ENCODE assay signal across 17 cellular contexts in the genomic region with DNA sequence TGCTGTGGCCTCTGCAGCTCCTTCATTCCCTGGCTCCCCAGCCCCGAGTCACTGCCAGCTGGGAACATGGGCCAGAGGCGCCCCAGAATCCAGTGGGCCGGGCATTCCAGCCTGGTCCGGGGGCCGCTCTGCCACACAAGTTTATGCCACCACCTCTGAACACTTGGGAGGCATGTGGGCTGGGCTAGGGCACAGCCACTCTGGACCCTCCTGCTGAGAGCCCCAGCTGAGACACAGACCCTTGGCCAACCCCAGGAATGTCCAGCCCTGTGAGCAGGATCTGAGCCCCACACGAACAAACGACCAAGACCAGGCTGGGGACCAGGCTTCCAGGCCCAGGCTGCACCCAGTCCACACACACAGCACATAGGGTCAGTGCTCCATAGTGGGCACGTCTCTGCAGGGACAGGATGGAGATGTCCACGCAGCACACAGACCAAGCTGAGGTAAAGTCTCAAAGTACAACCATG. TPM values are rescaled to one million over a fixed set of nuclear protein-coding genes. Genes with fewer than 3 reads are reported as not detected.
DNase-seq lines count a peak whose midpoint lies in the region; ATAC-seq and TF ChIP-seq lines count a peak whose summit lies in the region.
"Had no signal": no experiment of that assay in that cellular context is flagged by ENCODE, and none has a peak within 500 bp of the region (broad histone marks: within the 10 kb centered on the region; RNA-seq: fewer than 3 reads in every experiment).

No MANE protein-coding gene starts in this region.

- no peak overlapping the region for H3K27ac Mint-ChIP-seq in activated T-cell treated with anti-CD3 and anti-CD28 coated beads, Interleukin-2, amount 50 U/mL, for 72 hours
- H3K27ac Mint-ChIP-seq in activated T-cell treated with anti-CD3 and anti-CD28 coated beads, Interleukin-2, amount 50 U/mL, for 24 hours, result no peak overlapping the region
- H3K27ac Mint-ChIP-seq in glutamatergic neuron (ENCODE audit: unreplicated experiment) (peak overlapping the region; percentile 8), neural crest cell (ENCODE audit: unreplicated experiment) (no peak overlapping the region)
- H3K27ac Mint-ChIP-seq: HFFc6 had no signal

- BruUV-seq in Panc1 (replicated peaks; lab: Mats Ljungman, UMichigan), result no TSS peak

- H3K4me1 Mint-ChIP-seq in activated T-cell treated with anti-CD3 and anti-CD28 coated beads, Interleukin-2, amount 50 U/mL, for 72 hours (ENCODE audit: low read depth), result peaks cover 4% of the 10 kb centered on the region
- peaks cover 5% of the 10 kb centered on the region for H3K4me1 Mint-ChIP-seq in activated T-cell treated with anti-CD3 and anti-CD28 coated beads, Interleukin-2, amount 50 U/mL, for 24 hours (ENCODE audit: low read depth)
- peaks cover 4% of the 10 kb centered on the region for H3K4me1 Mint-ChIP-seq in glutamatergic neuron (ENCODE audit: low read depth, unreplicated experiment)
- peaks cover 23% of the 10 kb centered on the region for H3K4me1 Mint-ChIP-seq in neural crest cell

- no peak for DNase-seq in activated T-cell treated with anti-CD3 and anti-CD28 coated beads, Interleukin-2, amount 50 U/mL, for 72 hours
- no peak for DNase-seq in activated T-cell treated with anti-CD3 and anti-CD28 coated beads, Interleukin-2, amount 50 U/mL, for 24 hours
- DNase-seq in Panc1 (ENCODE audit: low read depth, low spot score) (no peak), glutamatergic neuron (no peak), neural crest cell (ENCODE audit: low read depth, low spot score) (no peak), colonic mucosa (no peak), NCI-H1092 treated with DMSO at 0.1 percent for 48 hours (lab: John Stamatoyannopoulos, UW) (no peak), HCEC 1CT (no peak)
- DNase-seq: HFFc6, NCI-H2171, NCI-H510A, NCI-H774, Right ventricle myocardium superior had no signal

- H3K27ac ChIP-seq in Panc1 (ENCODE audit: low read length) (no peak overlapping the region), colonic mucosa (no peak overlapping the region)
- H3K27ac ChIP-seq: BLaER1 treated with 17β-estradiol and CSF1 and Interleukin-3, amounts not matched to agents 10 nM and 100 nM; Peyer's patch; SK-N-MC had no signal

- peaks cover 0 to 2% of the 10 kb centered on the region in 2 donors for H3K9me3 Mint-ChIP-seq in activated T-cell treated with anti-CD3 and anti-CD28 coated beads, Interleukin-2, amount 50 U/mL, for 72 hours
- no peaks in the 10 kb centered on the region for H3K9me3 Mint-ChIP-seq in activated T-cell treated with anti-CD3 and anti-CD28 coated beads, Interleukin-2, amount 50 U/mL, for 24 hours
- H3K9me3 Mint-ChIP-seq in glutamatergic neuron (ENCODE audit: unreplicated experiment) (peaks cover 27% of the 10 kb centered on the region), neural crest cell (no peaks in the 10 kb centered on the region)
- H3K9me3 Mint-ChIP-seq: HFFc6 had no signal

- peaks cover 7% of the 10 kb centered on the region for H3K4me1 ChIP-seq in Panc1 (ENCODE audit: control insufficient read depth, insufficient read depth, low read length)
- H3K4me1 ChIP-seq in colonic mucosa, result peaks cover 7% of the 10 kb centered on the region

- no peak overlapping the region for H3K4me3 ChIP-seq in Panc1 (ENCODE audit: low read depth in 2 of 2, low read length in 2 of 2)
- H3K4me3 ChIP-seq in colonic mucosa, result no peak overlapping the region
- H3K4me3 ChIP-seq: BLaER1 treated with 17β-estradiol and CSF1 and Interleukin-3, amounts not matched to agents 10 nM and 100 nM; Peyer's patch; SK-N-MC had no signal

- in situ Hi-C loops in Panc1 (cut with HindIII; ENCODE audit: low pct_unique_long_range_greater_than_20kb, low sequenced_read_pairs), result no loop called here

- peaks cover 11% of the 10 kb centered on the region for H3K27me3 Mint-ChIP-seq in activated T-cell treated with anti-CD3 and anti-CD28 coated beads, Interleukin-2, amount 50 U/mL, for 72 hours (ENCODE audit: low read depth)
- peaks cover 40% of the 10 kb centered on the region for H3K27me3 Mint-ChIP-seq in activated T-cell treated with anti-CD3 and anti-CD28 coated beads, Interleukin-2, amount 50 U/mL, for 24 hours
- H3K27me3 Mint-ChIP-seq in glutamatergic neuron (ENCODE audit: unreplicated experiment) (peaks cover 17% of the 10 kb centered on the region), neural crest cell (ENCODE audit: low read depth) (peaks cover 11% of the 10 kb centered on the region)

- H3K4me3 Mint-ChIP-seq in activated T-cell treated with anti-CD3 and anti-CD28 coated beads, Interleukin-2, amount 50 U/mL, for 72 hours, result no peak overlapping the region
- no peak overlapping the region for H3K4me3 Mint-ChIP-seq in activated T-cell treated with anti-CD3 and anti-CD28 coated beads, Interleukin-2, amount 50 U/mL, for 24 hours
- H3K4me3 Mint-ChIP-seq in glutamatergic neuron (ENCODE audit: unreplicated experiment), result no peak overlapping the region
- H3K4me3 Mint-ChIP-seq in neural crest cell, result peak overlapping the region; percentile 38
- H3K4me3 Mint-ChIP-seq: HFFc6 had no signal

- POLR2A ChIA-PET in Panc1 (lab: Charles Lee), result no interaction called here

- H3K36me3 Mint-ChIP-seq in activated T-cell treated with anti-CD3 and anti-CD28 coated beads, Interleukin-2, amount 50 U/mL, for 72 hours (ENCODE audit: insufficient read depth in 2 of 2), result no peaks in the 10 kb centered on the region
- no peaks in the 10 kb centered on the region for H3K36me3 Mint-ChIP-seq in activated T-cell treated with anti-CD3 and anti-CD28 coated beads, Interleukin-2, amount 50 U/mL, for 24 hours (ENCODE audit: low read depth)
- H3K36me3 Mint-ChIP-seq in glutamatergic neuron (ENCODE audit: unreplicated experiment) (no peaks in the 10 kb centered on the region), neural crest cell (ENCODE audit: low read depth) (no peaks in the 10 kb centered on the region)

- intact Hi-C loops in Panc1 (cut with micrococcal nuclease; ENCODE audit: unreplicated experiment), result no loop called here
- intact Hi-C loops in colonic mucosa (cut with DNase I), result no loop called here

- no peaks in the 10 kb centered on the region; the same call in 1 of the 2 replicates for H3K27me3 ChIP-seq in Panc1 (ENCODE audit: control insufficient read depth, insufficient read depth, low read length)
- peaks cover 25% of the 10 kb centered on the region for H3K27me3 ChIP-seq in colonic mucosa

- CTCF ChIA-PET in Panc1 (lab: Charles Lee), result no interaction called here

- TF ChIP-seq CTCF in Panc1 (IDR thresholded peaks at IDR 0.05) (no peak), glutamatergic neuron (IDR thresholded peaks at IDR 0.05; ENCODE audit: partially characterized antibody, unreplicated experiment) (no peak), neural crest cell (conservative IDR thresholded peaks at IDR 0.05) (no peak), colonic mucosa (IDR thresholded peaks at IDR 0.05) (no peak)

- H3K36me3 ChIP-seq in Panc1 (ENCODE audit: control insufficient read depth, insufficient read depth, low read length), result no peaks in the 10 kb centered on the region
- no peaks in the 10 kb centered on the region for H3K36me3 ChIP-seq in colonic mucosa
- H3K36me3 ChIP-seq: BLaER1 treated with 17β-estradiol and CSF1 and Interleukin-3, amounts not matched to agents 10 nM and 100 nM; Peyer's patch had no signal

- no peak overlapping the region for H3K9ac ChIP-seq in colonic mucosa (ENCODE audit: low read depth in 2 of 2, low read length in 2 of 2)
- H3K9ac ChIP-seq: BLaER1 treated with 17β-estradiol and CSF1 and Interleukin-3, amounts not matched to agents 10 nM and 100 nM had no signal

- ATAC-seq in activated T-cell treated with anti-CD3 and anti-CD28 coated beads, Interleukin-2, amount 50 U/mL, for 72 hours (replicated peaks in 1 of 2), result peak; percentile 12 to 17
- peak; percentile 9; the same call in 1 of the 2 replicates for ATAC-seq in Panc1

- H3K9me3 ChIP-seq in Panc1 (ENCODE audit: control insufficient read depth, insufficient read depth, low read depth, low read length) (no peaks in the 10 kb centered on the region), colonic mucosa (no peaks in the 10 kb centered on the region)
- H3K9me3 ChIP-seq: Peyer's patch had no signal

RNA-seq across cellular contexts. Expression of a gene that starts 33.0 kb away (rescaled TPM):
- 10 to 100 TPM; 39.1 to 43.2 TPM for total RNA-seq in activated T-cell treated with anti-CD3 and anti-CD28 coated beads, Interleukin-2, amount 50 U/mL, for 72 hours
- total RNA-seq in Panc1 (2021; ENCODE audit: unreplicated experiment) (43.0 TPM), glutamatergic neuron (ENCODE audit: unreplicated experiment) (43.3 TPM), neural crest cell (59.0 and 59.4 TPM in 2 replicates), colonic mucosa (10 to 100 TPM; 35.4 to 38.7 TPM)
- polyA plus RNA-seq in Panc1 (2012; ENCODE audit: insufficient read length), result 24.9 TPM

RNA-seq across cellular contexts. Expression of a gene that starts 52.7 kb away (rescaled TPM):
- under 1 TPM in 1 of 2 donors, not detected in 1; 0.74 TPM for total RNA-seq in activated T-cell treated with anti-CD3 and anti-CD28 coated beads, Interleukin-2, amount 50 U/mL, for 72 hours
- total RNA-seq in Panc1 (2021; ENCODE audit: unreplicated experiment) (9.0 TPM), glutamatergic neuron (ENCODE audit: unreplicated experiment) (not detected), neural crest cell (6.1 and 6.9 TPM in 2 replicates), colonic mucosa (not detected)
- polyA plus RNA-seq in Panc1 (2012; ENCODE audit: insufficient read length), result 3.9 TPM
- total RNA-seq: HFFc6, LHCN-M2, Peyer's patch had no signal
